16 cellular contexts compared by ENCODE assay signal in genomic region chr16:83831451-83831987, GRCh38. TPM values are rescaled to one million over a fixed set of nuclear protein-coding genes. Genes with fewer than 3 reads are reported as not detected.
A peak's percentile ranks its signal among the peaks of the same experiment; 100 is the strongest.
DNase-seq lines count a peak whose midpoint lies in the region; ATAC-seq, FAIRE-seq and TF ChIP-seq lines count a peak whose summit lies in the region.
"Had no signal": no experiment of that assay in that cellular context is flagged by ENCODE, and none has a peak within 500 bp of the region (broad histone marks: within the 10 kb centered on the region; RNA-seq: fewer than 3 reads in every experiment).

No MANE protein-coding gene starts in this region.

- peaks cover 2% of the 10 kb centered on the region for H3K9me3 Mint-ChIP-seq in neural progenitor cell

- WGBS in A549 (ENCODE audit: missing lambda C conversion rate), result 48% methylated on average over 5 of the region's 5 CpGs
- WGBS in K562 (ENCODE audit: insufficient coverage, low coverage, missing lambda C conversion rate), result 8% methylated on average over 5 of the region's 5 CpGs

- H3K27me3 Mint-ChIP-seq in neural progenitor cell (ENCODE audit: insufficient read depth, low read depth), result peaks cover 17% of the 10 kb centered on the region

- POLR2A ChIA-PET in A549 (lab: Yijun Ruan, JAX), result no interaction called here
- POLR2A ChIA-PET in K562 (lab: Yijun Ruan, JAX), result interaction anchor here (0.6 to 1.0 kb wide), 2 partner anchors 10 to 275 kb away, joined by 3 read pairs; no protein-coding TSS in a partner anchor

- no peaks in the 10 kb centered on the region for H3K9me3 ChIP-seq in A549
- no peaks in the 10 kb centered on the region for H3K9me3 ChIP-seq in HAP-1
- no peaks in the 10 kb centered on the region for H3K9me3 ChIP-seq in K562 (replicated peaks; ENCODE audit: control insufficient read depth, insufficient read depth, low read depth, low read length)
- H3K9me3 ChIP-seq in neural progenitor cell (ENCODE audit: low read depth), result no peaks in the 10 kb centered on the region
- H3K9me3 ChIP-seq: BE2C had no signal

- H3K36me3 ChIP-seq in HAP-1 (replicated peaks) (no peaks in the 10 kb centered on the region), K562 (ENCODE audit: control insufficient read depth, insufficient read depth, low read length) (no peaks in the 10 kb centered on the region), neural progenitor cell (no peaks in the 10 kb centered on the region)
- H3K36me3 ChIP-seq: BE2C had no signal

- H3F3A ChIP-seq in neural progenitor cell (ENCODE audit: low read depth), result no peaks in the 10 kb centered on the region

- H3K4me1 Mint-ChIP-seq in neural progenitor cell, result peaks cover 32% of the 10 kb centered on the region

- H4K20me1 ChIP-seq in K562 (replicated peaks; ENCODE audit: control insufficient read depth, insufficient read depth, low read length), result no peaks in the 10 kb centered on the region
- no peaks in the 10 kb centered on the region for H4K20me1 ChIP-seq in neural progenitor cell (ENCODE audit: low read depth)

- FAIRE-seq in A549 (lab: Jason Lieb, UNC) (no peak), K562 (lab: Jason Lieb, UNC) (no peak)
- FAIRE-seq: A204.1, G401.6, GM12891, H54 had no signal

- TF ChIP-seq POLR2A in A549 (IDR thresholded peaks at IDR 0.05; ENCODE audit: low read length) (no peak), K562 (conservative IDR thresholded peaks at IDR 0.05) (no peak)

- TF ChIP-seq RAD21 in A549 (conservative IDR thresholded peaks at IDR 0.05 in 1 of 2, IDR thresholded peaks at IDR 0.05 in 1 of 2), result no peak
- TF ChIP-seq RAD21 in K562 (CRISPR knock-in tag; conservative IDR thresholded peaks at IDR 0.05 in 1 of 2, IDR thresholded peaks at IDR 0.05 in 1 of 2), result no peak

- H3K27ac Mint-ChIP-seq in neural progenitor cell, result peak overlapping the region; percentile 51

- H3K4me2 ChIP-seq in A549 (no peak overlapping the region), K562 (ENCODE audit: insufficient read depth, low read length) (no peak overlapping the region), neural progenitor cell (no peak overlapping the region)

- no peak overlapping the region for H2AFZ ChIP-seq in K562 (ENCODE audit: low read depth, low read length)
- no peak overlapping the region for H2AFZ ChIP-seq in neural progenitor cell (replicated peaks)

- H3K36me3 Mint-ChIP-seq in neural progenitor cell, result peaks cover 2% of the 10 kb centered on the region
- H3K36me3 Mint-ChIP-seq: CD4-positive, alpha-beta memory T cell had no signal

- H3K79me2 ChIP-seq in K562 (ENCODE audit: control insufficient read depth, insufficient read depth, low read length) (no peaks in the 10 kb centered on the region), neural progenitor cell (ENCODE audit: low read depth) (no peaks in the 10 kb centered on the region)

- CTCF ChIA-PET in A549 (lab: Yijun Ruan, JAX) (no interaction called here), K562 (lab: Yijun Ruan, JAX; ENCODE audit: low intra/inter-chr PET ratio) (no interaction called here)

- H3K4me1 ChIP-seq in A549, result peaks cover 7% of the 10 kb centered on the region; the same call in 2 of the 3 replicates
- H3K4me1 ChIP-seq in HAP-1, result peaks cover 35% of the 10 kb centered on the region
- peaks cover 7 to 11% of the 10 kb centered on the region in 2 experiments for H3K4me1 ChIP-seq in K562 (replicated peaks in 1 of 2; ENCODE audit: control insufficient read depth in 2 of 2, insufficient read depth in 2 of 2, low read length in 2 of 2)
- H3K4me1 ChIP-seq in neural progenitor cell, result no peaks in the 10 kb centered on the region
- H3K4me1 ChIP-seq: BE2C had no signal

- no peaks in the 10 kb centered on the region for H3K9me1 ChIP-seq in K562 (ENCODE audit: control insufficient read depth, insufficient read depth, low read length)

- H3K27ac ChIP-seq in A549 (no peak overlapping the region), K562 (ENCODE audit: extremely low read depth, low read depth, low read length) (no peak overlapping the region), neural progenitor cell (no peak overlapping the region)
- H3K27ac ChIP-seq: C4-2B had no signal

- ATAC-seq in A549, result no peak
- ATAC-seq in K562, result no peak
- ATAC-seq in GM19397 (IDR thresholded peaks at IDR 0.05; ENCODE audit: unreplicated experiment), result no peak
- ATAC-seq in GM19452 (IDR thresholded peaks at IDR 0.05; ENCODE audit: unreplicated experiment), result no peak

- H3K27me3 ChIP-seq in HAP-1 (ENCODE audit: low read depth), result no peaks in the 10 kb centered on the region
- peaks cover 36 to 62% of the 10 kb centered on the region in 2 experiments for H3K27me3 ChIP-seq in K562 (ENCODE audit: control insufficient read depth in 2 of 2, insufficient read depth in 2 of 2, low read length in 2 of 2)
- no peaks in the 10 kb centered on the region for H3K27me3 ChIP-seq in neural progenitor cell
- H3K27me3 ChIP-seq: BE2C had no signal

- TF ChIP-seq CTCF in A549 (IDR thresholded peaks at IDR 0.05) (no peak), K562 (IDR thresholded peaks at IDR 0.05 in 2 of 3, conservative IDR thresholded peaks at IDR 0.05 in 1 of 3; ENCODE audit: insufficient read depth in 2 of 3, low read depth in 1 of 3, low read length in 3 of 3) (no peak), neural progenitor cell (IDR thresholded peaks at IDR 0.05) (no peak)

- intact Hi-C loops in K562 (cut with micrococcal nuclease), result no loop called here

- BruUV-seq in K562 (replicated peaks; lab: Mats Ljungman, UMichigan), result no TSS peak

- no peak overlapping the region for H3K4me3 ChIP-seq in A549
- H3K4me3 ChIP-seq in HAP-1, result no peak overlapping the region
- H3K4me3 ChIP-seq in K562, result no peak overlapping the region
- no peak overlapping the region for H3K4me3 ChIP-seq in neural progenitor cell

- H3K9ac ChIP-seq in K562 (ENCODE audit: insufficient read depth in 1 of 2, low read depth in 2 of 2, low read length in 2 of 2) (no peak overlapping the region), neural progenitor cell (no peak overlapping the region)

- TF ChIP-seq EP300 in A549 (IDR thresholded peaks at IDR 0.05) (no peak), K562 (IDR thresholded peaks at IDR 0.05; ENCODE audit: low read length) (no peak)

- in situ Hi-C loops in HAP-1 (cut with MboI; ENCODE audit: low sequenced_read_pairs), result no loop called here
- in situ Hi-C loops in K562 (cut with MboI), result no loop called here

- DNase-seq in A549 (ENCODE audit: low read depth in 1 of 2, low spot score in 1 of 2) (no peak), HAP-1 (ENCODE audit: low spot score in 2 of 2) (peak; percentile 63 to 68), K562 (ENCODE audit: extremely low read depth in 1 of 4, low spot score in 3 of 4) (no peak), neural progenitor cell (ENCODE audit: low spot score) (no peak), GM19238 (ENCODE audit: insufficient read length, low spot score) (no peak)
- DNase-seq: BE2C; CD4-positive, alpha-beta memory T cell; DMS153; DMS79 treated with DMSO at 0.1 percent for 48 hours had no signal

- no peak overlapping the region for H3K4me3 Mint-ChIP-seq in neural progenitor cell
- H3K4me3 Mint-ChIP-seq: CD4-positive, alpha-beta memory T cell had no signal

TF ChIP-seq in A549, 52 proteins besides CTCF, POLR2A, EP300 and RAD21:
- TF ChIP-seq MAFK (IDR thresholded peaks at IDR 0.05; ENCODE audit: partially characterized antibody) (peak; percentile 43), MYC (IDR thresholded peaks at IDR 0.05; ENCODE audit: borderline replicate concordance, low read length) (no peak), BHLHE40 (IDR thresholded peaks at IDR 0.05; ENCODE audit: low read depth, low read length) (no peak), GATA3 (IDR thresholded peaks at IDR 0.05; ENCODE audit: borderline replicate concordance) (no peak), FOSB (CRISPR knock-in tag; IDR thresholded peaks at IDR 0.05) (no peak)

TF ChIP-seq in K562, 482 proteins besides CTCF, POLR2A, EP300 and RAD21 (continues in another document):
- no peak for TF ChIP-seq KDM2B (CRISPR knock-in tag; IDR thresholded peaks at IDR 0.05)
- no peak for TF ChIP-seq SRF (CRISPR knock-in tag; IDR thresholded peaks at IDR 0.05)
- no peak for TF ChIP-seq BRD4 (IDR thresholded peaks at IDR 0.05)

RNA-seq across cellular contexts. Expression of gene HSBP1, which starts 23.7 kb away (rescaled TPM):
- polyA plus RNA-seq in A549 (2011; rRNA removed) (236 and 280 TPM in 2 replicates), A549 (2017; fragmentation: RNase III; extraction: RNeasy Plus Mini Kit Qiagen cat#74134 plus additional on column Dnase treatment) (185 to 206 TPM (median 190 TPM) in 3 replicates), K562 (2011; rRNA removed) (191 and 257 TPM in 2 replicates), K562 (2014; fragmentation: Illumina TruSeq; extraction: Trizol) (84.9 and 112 TPM in 2 replicates), K562 (2014; fragmentation: Nextera tagmentation; extraction: Ambion mirVana) (100 to 1,000 TPM; 619 to 677 TPM), K562 (2014; rRNA removed) (204 and 301 TPM in 2 replicates)
- polyA plus RNA-seq in A549 (2012; cell fraction: cytosol; rRNA removed), result 147 and 175 TPM in 2 replicates
- polyA plus RNA-seq in A549 (2012; cell fraction: nucleus; rRNA removed), result 16.4 and 29.1 TPM in 2 replicates
- 43.5 and 58.5 TPM in 2 replicates for polyA minus RNA-seq in A549 (2011; rRNA and poly(A)+ RNA removed)
- 20.4 and 22.1 TPM in 2 replicates for total RNA-seq in K562 (2011; cell fraction: chromatin; rRNA removed; ENCODE audit: low replicate concordance)
- 17.9 and 20.3 TPM in 2 replicates for total RNA-seq in K562 (2011; cell fraction: nucleolus; rRNA removed)
- total RNA-seq in K562 (2011; cell fraction: nucleoplasm; rRNA removed), result 19.2 and 31.9 TPM in 2 replicates
- total RNA-seq in K562 (2014; rRNA removed) (180 and 218 TPM in 2 replicates), K562 (2014; rRNA removed; fragmentation: Illumina TruSeq; extraction: Trizol) (157 and 161 TPM in 2 replicates), K562 (2015; rRNA removed; fragmentation: Illumina TruSeq; extraction: Trizol) (152 and 172 TPM in 2 replicates), K562 (2021) (156 and 175 TPM in 2 replicates), neural progenitor cell (ENCODE audit: low replicate concordance) (36.6 and 87.6 TPM in 2 replicates)
- polyA plus RNA-seq in K562 (2011; cell fraction: cytosol; rRNA removed), result 49.3 and 72.5 TPM in 2 replicates
- 61.5 and 101 TPM in 2 replicates for polyA plus RNA-seq in K562 (2011; cell fraction: nucleus; rRNA removed)
- 147 and 385 TPM in 2 replicates for polyA plus RNA-seq in K562 (2012)
- polyA minus RNA-seq in K562 (2011; rRNA and poly(A)+ RNA removed), result 137 and 158 TPM in 2 replicates
- 30.6 and 37.9 TPM in 2 replicates for polyA minus RNA-seq in K562 (2011; cell fraction: cytosol; rRNA and poly(A)+ RNA removed)
- polyA minus RNA-seq in K562 (2011; cell fraction: nucleus; rRNA and poly(A)+ RNA removed), result 15.1 and 25.3 TPM in 2 replicates

Comparison
In these comparisons a context has a peak if more than half of its experiments do, and no peak if none do; other contexts are left out.
1. DNase-seq: peak in HAP-1 (2 of 2); none in A549 (0 of 2), K562 (0 of 4), neural progenitor cell (single experiment) and GM19238 (single experiment).
2. Of the 35 proteins assayed by ChIP-seq in both K562 and A549: peak only in K562: none; only in A549: MAFK; in both: none; in neither: 34.